2 cellular contexts compared by ENCODE assay signal in genomic region chr10:101607124-101607523, GRCh38.
TF ChIP-seq lines count a peak whose summit lies in the region.

No MANE protein-coding gene starts in this region.

TF ChIP-seq in K562, 482 proteins besides CTCF, POLR2A, EP300 and RAD21:
- peak; percentile 78 for TF ChIP-seq TCF3 (CRISPR knock-in tag; IDR thresholded peaks at IDR 0.05)
- TF ChIP-seq NR2C2 (CRISPR knock-in tag; IDR thresholded peaks at IDR 0.05): no peak
- TF ChIP-seq NR2C2 (tag; IDR thresholded peaks at IDR 0.05): peak; percentile 45; the same call in 1 of the 2 replicates
- peak; percentile 51 for TF ChIP-seq CBFA2T2 (conservative IDR thresholded peaks at IDR 0.05)
- TF ChIP-seq ZSCAN29 (IDR thresholded peaks at IDR 0.05): no peak
- TF ChIP-seq CTBP1 (IDR thresholded peaks at IDR 0.05; ENCODE audit: borderline replicate concordance): peak; percentile 41; the same call in 1 of the 2 replicates
- peak; percentile 64; the same call in 1 of the 2 replicates for TF ChIP-seq SOX6 (IDR thresholded peaks at IDR 0.05)
- TF ChIP-seq TAL1 (IDR thresholded peaks at IDR 0.05): peak; percentile 58
- no peak for TF ChIP-seq NFRKB (IDR thresholded peaks at IDR 0.05; ENCODE audit: low read depth)
- peak; percentile 71 for TF ChIP-seq ARID1B (IDR thresholded peaks at IDR 0.05)
- no peak for TF ChIP-seq PHTF2 (CRISPR knock-in tag; IDR thresholded peaks at IDR 0.05)
- no peak for TF ChIP-seq NR2C1 (IDR thresholded peaks at IDR 0.05)
- peak; percentile 61; the same call in 1 of the 2 replicates for TF ChIP-seq NR2C1 (tag; IDR thresholded peaks at IDR 0.05)
- TF ChIP-seq RCOR1 (IDR thresholded peaks at IDR 0.05; ENCODE audit: borderline replicate concordance in 1 of 2, low read depth in 2 of 2, low read length in 2 of 2): peak in 1 of 2 experiments; percentile 87; a peak in 2 of 4 replicates
- peak; percentile 65; the same call in 1 of the 2 replicates for TF ChIP-seq CBFA2T3 (IDR thresholded peaks at IDR 0.05)
- peak; percentile 44; the same call in 1 of the 2 replicates for TF ChIP-seq MTA2 (IDR thresholded peaks at IDR 0.05; ENCODE audit: low read depth)
- TF ChIP-seq TEAD4 (IDR thresholded peaks at IDR 0.05; ENCODE audit: low read length): peak; percentile 56; the same call in 1 of the 2 replicates
- no peak for TF ChIP-seq TEAD4 (CRISPR knock-in tag; IDR thresholded peaks at IDR 0.05; ENCODE audit: borderline replicate concordance)
- TF ChIP-seq SRSF1 (IDR thresholded peaks at IDR 0.05; ENCODE audit: low read depth, low read length): no peak
- peak; percentile 34 to 48; a peak in 2 of 4 replicates for TF ChIP-seq KDM1A (IDR thresholded peaks at IDR 0.05)
- TF ChIP-seq SMAD4 (CRISPR knock-in tag; conservative IDR thresholded peaks at IDR 0.05): 0 out of 2 replicates have a peak, but pooled peaks have one; percentile 20

TF ChIP-seq in GM12891, 5 proteins besides CTCF, POLR2A, EP300 and RAD21:
- TF ChIP-seq SPI1 (IDR thresholded peaks at IDR 0.05; ENCODE audit: low read depth, low read length) (no peak), TAF1 (IDR thresholded peaks at IDR 0.05; ENCODE audit: low read depth, low read length) (no peak), POU2F2 (IDR thresholded peaks at IDR 0.05; ENCODE audit: low read depth, low read length) (no peak), POLR2AphosphoS5 (IDR thresholded peaks at IDR 0.05; ENCODE audit: low read depth, low read length) (no peak), PAX5 (IDR thresholded peaks at IDR 0.05; ENCODE audit: insufficient read depth, low read length, severe bottlenecking) (no peak)
